Comparison of ENCODE assay signal across 14 cellular contexts in genomic region chr19:12984683-12985048, GRCh38. TPM values are rescaled to one million over a fixed set of nuclear protein-coding genes. Genes with fewer than 3 reads are reported as not detected.
DNase-seq lines count a peak whose midpoint lies in the region; ATAC-seq and TF ChIP-seq lines count a peak whose summit lies in the region.
"Had no signal": no experiment of that assay in that cellular context is flagged by ENCODE, and none has a peak within 500 bp of the region (broad histone marks: within the 10 kb centered on the region; RNA-seq: fewer than 3 reads in every experiment).

No MANE protein-coding gene starts in this region.

- H4K20me1 ChIP-seq in HCT116 (ENCODE audit: insufficient read depth): no peaks in the 10 kb centered on the region

- TF ChIP-seq CTCF in HCT116 (IDR thresholded peaks at IDR 0.05 in 2 of 3, conservative IDR thresholded peaks at IDR 0.05 in 1 of 3; ENCODE audit: borderline replicate concordance in 1 of 3, insufficient read depth in 1 of 3, low read depth in 2 of 3, low read length in 2 of 3) (no peak), RWPE1 (conservative IDR thresholded peaks at IDR 0.05; ENCODE audit: low read depth) (no peak), ovary (IDR thresholded peaks at IDR 0.05) (no peak)

- H3K27me3 ChIP-seq in HCT116 (ENCODE audit: insufficient read depth, low read length): no peaks in the 10 kb centered on the region
- H3K27me3 ChIP-seq in skeletal muscle satellite cell (ENCODE audit: control insufficient read depth, insufficient read depth, low read length): no peaks in the 10 kb centered on the region
- H3K27me3 ChIP-seq in ovary: no peaks in the 10 kb centered on the region
- H3K27me3 ChIP-seq: heart right ventricle, SJSA1 had no signal

- POLR2A ChIA-PET in HCT116 (lab: Charles Lee): interaction anchor here (0.6 to 1.4 kb wide), 5 partner anchors 19 to 888 kb away, joined by 3 to 6 read pairs (median 3); no protein-coding TSS in a partner anchor
- POLR2A ChIA-PET in RWPE1 (lab: Yijun Ruan, JAX; ENCODE audit: low non-redundant PET): no interaction called here

- RAD21 ChIA-PET in HCT116 (lab: Charles Lee; ENCODE audit: low non-redundant PET in 1 of 2, low total read pairs in 2 of 2, uncharacterized antibody in 2 of 2, unreplicated experiment in 2 of 2): interaction anchor here (0.8 to 1.6 kb wide), 7 partner anchors 19 to 109 kb away, joined by 3 to 10 read pairs (median 3); no protein-coding TSS in a partner anchor

- H3K36me3 ChIP-seq in HCT116 (ENCODE audit: control insufficient read depth in 1 of 2, insufficient read depth in 2 of 2, low read length in 2 of 2): no peaks in the 10 kb centered on the region
- no peaks in the 10 kb centered on the region for H3K36me3 ChIP-seq in skeletal muscle satellite cell (ENCODE audit: insufficient read depth, low read length)
- H3K36me3 ChIP-seq in ovary: no peaks in the 10 kb centered on the region
- H3K36me3 ChIP-seq: heart right ventricle, SJSA1 had no signal

- no peaks in the 10 kb centered on the region for H3K9me2 ChIP-seq in HCT116 (ENCODE audit: insufficient read depth)

- H2AFZ ChIP-seq in HCT116 (ENCODE audit: low read depth, low read length, poor library complexity, severe bottlenecking): no peak overlapping the region

- H3K9me3 ChIP-seq in HCT116 (ENCODE audit: control insufficient read depth in 1 of 2, insufficient read depth in 1 of 2, low read depth in 1 of 2, low read length in 2 of 2) (no peaks in the 10 kb centered on the region), skeletal muscle satellite cell (replicated peaks; ENCODE audit: low read length) (no peaks in the 10 kb centered on the region), ovary (no peaks in the 10 kb centered on the region)
- H3K9me3 ChIP-seq: heart right ventricle, SJSA1 had no signal

- TF ChIP-seq EP300 in ovary (IDR thresholded peaks at IDR 0.05): no peak

- BruUV-seq in HCT116 (replicated peaks; lab: Mats Ljungman, UMichigan): no TSS peak

- no peaks in the 10 kb centered on the region for H3K79me2 ChIP-seq in HCT116 (ENCODE audit: insufficient read depth, low read length)
- H3K79me2 ChIP-seq: parathyroid adenoma had no signal

- H3K4me1 ChIP-seq in HCT116 (ENCODE audit: control insufficient read depth in 1 of 2, insufficient read depth in 2 of 2, low read length in 2 of 2) (peaks cover 21 to 28% of the 10 kb centered on the region in 2 experiments; a peak in 3 of 4 replicates), skeletal muscle satellite cell (ENCODE audit: control insufficient read depth, insufficient read depth, low read length) (peaks cover 23% of the 10 kb centered on the region), ovary (ENCODE audit: insufficient read depth) (peaks cover 1% of the 10 kb centered on the region)
- H3K4me1 ChIP-seq: parathyroid adenoma had no signal

- TF ChIP-seq POLR2A in HCT116 (IDR thresholded peaks at IDR 0.05; ENCODE audit: borderline replicate concordance, extremely low read depth, insufficient read depth, insufficient read length) (no peak), ovary (IDR thresholded peaks at IDR 0.05) (no peak)

- DNase-seq in HCT116 (ENCODE audit: low read depth, low spot score) (no peak), RWPE1 (ENCODE audit: low spot score) (no peak), iPS-NIHi11 (ENCODE audit: low spot score) (peak; percentile 4), ovary (no peak), SKM-1 treated with dmso at 0.1 percent for 144 hours (lab: John Stamatoyannopoulos, UW; ENCODE audit: unreplicated experiment) (no peak)
- DNase-seq: activated CD8-positive, alpha-beta memory T cell treated with anti-CD3 and anti-CD28 coated beads, Interleukin-2, amount 50 U/mL, for 4 hours; endodermal cell; NCI-H82 had no signal

- H3K4me2 ChIP-seq in HCT116 (ENCODE audit: low read length) (peak overlapping the region; percentile 64), skeletal muscle satellite cell (ENCODE audit: low read length) (peak overlapping the region; percentile 37)

- H3K27ac ChIP-seq in HCT116 (ENCODE audit: low read depth, low read length) (no peak overlapping the region; the same call in 1 of the 2 replicates), RWPE1 (peak overlapping the region; percentile 30), ovary (no peak overlapping the region)
- H3K27ac ChIP-seq: parathyroid adenoma, SJSA1 had no signal

- ATAC-seq in HCT116 (no peak; the same call in 1 of the 2 replicates), GM21786 (IDR thresholded peaks at IDR 0.05; ENCODE audit: unreplicated experiment) (no peak)

- intact Hi-C loops in HCT116 (cut with micrococcal nuclease): no loop called here
- intact Hi-C loops in ovary (cut with DNase I): loop anchor here (2.0 to 5.0 kb wide), 4 partner anchors 78 to 110 kb away; no protein-coding TSS in a partner anchor

- 45 to 60% (median 50%) methylated on average over 10 of the region's 10 CpGs for WGBS in ovary, 3 donors

- H3K9ac ChIP-seq in HCT116 (ENCODE audit: low read length) (peak overlapping the region; percentile 26; the same call in 1 of the 2 replicates), skeletal muscle satellite cell (ENCODE audit: low read depth, low read length) (no peak overlapping the region)
- H3K9ac ChIP-seq: parathyroid adenoma had no signal

- TF ChIP-seq RAD21 in HCT116 (IDR thresholded peaks at IDR 0.05; ENCODE audit: low read depth): no peak

- CTCF ChIA-PET in HCT116 (lab: Charles Lee) (interaction anchor here (0.7 to 2.3 kb wide), 7 partner anchors 44 to 350 kb away, joined by 3 to 23 read pairs (median 5); no protein-coding TSS in a partner anchor), RWPE1 (lab: Yijun Ruan, JAX) (interaction anchor here (0.7 to 2.4 kb wide), 3 partner anchors 47 to 1413 kb away, joined by 3 to 6 read pairs (median 5); no protein-coding TSS in a partner anchor)

- H3K4me3 ChIP-seq in HCT116 (replicated peaks in 1 of 2; ENCODE audit: low read depth in 1 of 2, low read length in 2 of 2) (peak overlapping the region in 1 of 2 experiments; percentile 4; a peak in 1 of 4 replicates), skeletal muscle satellite cell (ENCODE audit: low read length) (peak overlapping the region; percentile 35), ovary (no peak overlapping the region)
- H3K4me3 ChIP-seq: heart right ventricle, SJSA1 had no signal

TF ChIP-seq in HCT116, 20 proteins besides CTCF, POLR2A, EP300 and RAD21 (continues in another document):
- TF ChIP-seq EZH2 (IDR thresholded peaks at IDR 0.05) (no peak), ZNF274 (IDR thresholded peaks at IDR 0.05; ENCODE audit: low read depth, low read length) (no peak), ZBTB33 (IDR thresholded peaks at IDR 0.05; ENCODE audit: extremely low read depth, insufficient replicate concordance, low read length) (no peak), FOSL1 (IDR thresholded peaks at IDR 0.05; ENCODE audit: low read depth) (no peak), SRF (IDR thresholded peaks at IDR 0.05; ENCODE audit: low read depth) (no peak), SP1 (IDR thresholded peaks at IDR 0.05; ENCODE audit: low read depth) (no peak), CEBPB (IDR thresholded peaks at IDR 0.05; ENCODE audit: low read depth) (no peak), ATF3 (IDR thresholded peaks at IDR 0.05) (no peak), SIN3A (IDR thresholded peaks at IDR 0.05; ENCODE audit: low read depth) (no peak), EZH2phosphoT487 (IDR thresholded peaks at IDR 0.05; ENCODE audit: borderline replicate concordance) (no peak)
- TF ChIP-seq, protein P1, sequence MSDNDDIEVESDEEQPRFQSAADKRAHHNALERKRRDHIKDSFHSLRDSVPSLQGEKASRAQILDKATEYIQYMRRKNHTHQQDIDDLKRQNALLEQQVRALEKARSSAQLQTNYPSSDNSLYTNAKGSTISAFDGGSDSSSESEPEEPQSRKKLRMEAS (IDR thresholded peaks at IDR 0.05): no peak

RNA-seq across cellular contexts. Expression of gene NFIX, which starts 10.6 kb away (rescaled TPM):
- total RNA-seq in HCT116 (2021; ENCODE audit: unreplicated experiment): 34.8 TPM
- polyA plus RNA-seq in HCT116 (2012): 19.4 and 25.2 TPM in 2 replicates
- total RNA-seq in skeletal muscle satellite cell (2012; rRNA removed): 41.6 and 60.9 TPM in 2 replicates
- total RNA-seq in ovary: 100 to 1,000 TPM in 5 of 7 donors, 10 to 100 TPM in 2; 30.3 to 256 (median 223) TPM
- 10 to 100 TPM; 76.9 to 82.2 TPM for polyA plus RNA-seq in ovary

RNA-seq across cellular contexts. Expression of gene DAND5, which starts 15.3 kb away (rescaled TPM):
- total RNA-seq in HCT116 (2021; ENCODE audit: unreplicated experiment) (0.25 TPM), ovary (under 1 TPM in 2 of 7 donors, not detected in 5; 0.11 to 0.15 TPM)
- 0.07 TPM in 2 replicates for polyA plus RNA-seq in HCT116 (2012)
- not detected in 2 replicates for total RNA-seq in skeletal muscle satellite cell (2012; rRNA removed)
- polyA plus RNA-seq in ovary: not detected
- total RNA-seq: SJSA1, subcutaneous adipose tissue had no signal

RNA-seq across cellular contexts. Expression of gene GADD45GIP1, which starts 27.6 kb away (rescaled TPM):
- 35.9 TPM for total RNA-seq in HCT116 (2021; ENCODE audit: unreplicated experiment)
- polyA plus RNA-seq in HCT116 (2012): 44.5 and 55.5 TPM in 2 replicates
- total RNA-seq in skeletal muscle satellite cell (2012; rRNA removed): 21.3 and 26.4 TPM in 2 replicates
- total RNA-seq in ovary: 10 to 100 TPM; 15.7 to 57.7 (median 19.1) TPM
- polyA plus RNA-seq in ovary: 10 to 100 TPM in 1 of 2 donors, 1 to 10 TPM in 1; 1.8 to 25.6 TPM

RNA-seq across cellular contexts. Expression of gene RAD23A, which starts 39.0 kb away (rescaled TPM):
- total RNA-seq in HCT116 (2021; ENCODE audit: unreplicated experiment) (163 TPM), ovary (10 to 100 TPM; 61.2 to 94.0 (median 93.7) TPM)
- polyA plus RNA-seq in HCT116 (2012): 245 and 256 TPM in 2 replicates
- total RNA-seq in skeletal muscle satellite cell (2012; rRNA removed): 95.3 and 119 TPM in 2 replicates
- 10 to 100 TPM; 75.8 to 77.2 TPM for polyA plus RNA-seq in ovary

RNA-seq across cellular contexts. Expression of gene CALR, which starts 46.3 kb away (rescaled TPM):
- total RNA-seq in HCT116 (2021; ENCODE audit: unreplicated experiment): 739 TPM
- polyA plus RNA-seq in HCT116 (2012): 660 and 681 TPM in 2 replicates
- 2,097 and 2,142 TPM in 2 replicates for total RNA-seq in skeletal muscle satellite cell (2012; rRNA removed)
- 100 to 1,000 TPM; 211 to 803 (median 450) TPM for total RNA-seq in ovary
- 1,000 to 10,000 TPM in 1 of 2 donors, 100 to 1,000 TPM in 1; 279 to 1,094 TPM for polyA plus RNA-seq in ovary
